27 cellular contexts compared by ENCODE assay signal in genomic region chr16:86766700-86767099, GRCh38.
"Had no signal": no experiment of that assay in that cellular context is flagged by ENCODE, and none has a peak within 500 bp of the region (broad histone marks: within the 10 kb centered on the region; RNA-seq: fewer than 3 reads in every experiment).

No MANE protein-coding gene starts in this region.

- H3K9me3 ChIP-seq: colonic mucosa, esophagus squamous epithelium, gastrocnemius medialis, left lung, lower lobe of right lung, mucosa of descending colon had no signal

- FAIRE-seq: endometrium, islet of Langerhans, keratinocyte had no signal

- H3K27ac Mint-ChIP-seq: dendritic cell treated with granulocyte-macrophage colony-stimulating factor and Interleukin-4, amounts not matched to agents 40 ng/mL and 50 ng/mL, for 4 days; effector memory CD8-positive, alpha-beta T cell; endodermal cell; mesothelial cell of epicardium; naive B cell had no signal

- H3K4me3 Mint-ChIP-seq: dendritic cell treated with granulocyte-macrophage colony-stimulating factor and Interleukin-4, amounts not matched to agents 40 ng/mL and 50 ng/mL, for 4 days; effector memory CD8-positive, alpha-beta T cell; endodermal cell; mesothelial cell of epicardium; naive B cell had no signal

- H3K36me3 ChIP-seq: colonic mucosa, esophagus squamous epithelium, gastrocnemius medialis, heart right ventricle, left lung, lower lobe of right lung had no signal

- H3K4me1 ChIP-seq: colonic mucosa, gastrocnemius medialis, left lung, lower lobe of right lung had no signal

- ATAC-seq: effector memory CD8-positive, alpha-beta T cell; esophagus mucosa; gastrocnemius medialis; heart right ventricle; left cardiac atrium; left lung; left ventricle myocardium superior; lower lobe of right lung; mucosa of descending colon had no signal

- DNase-seq: colonic mucosa; cortex of kidney; effector CD8-positive, alpha-beta T cell; effector memory CD8-positive, alpha-beta T cell; endodermal cell; erythroblast; esophagus squamous epithelium; foreskin fibroblast; foreskin melanocyte; gastrocnemius medialis; glutamatergic neuron; heart right ventricle; hippocampal formation; left cardiac atrium; left lung; left ventricle myocardium superior; lower lobe of right lung; mesenchymal stem cell; mucosa of descending colon; naive B cell had no signal

- H3K9me3 Mint-ChIP-seq: dendritic cell treated with granulocyte-macrophage colony-stimulating factor and Interleukin-4, amounts not matched to agents 40 ng/mL and 50 ng/mL, for 4 days; effector memory CD8-positive, alpha-beta T cell; mesothelial cell of epicardium had no signal

- H3K27me3 ChIP-seq: colonic mucosa had no signal

- H3K4me3 ChIP-seq: colonic mucosa, esophagus squamous epithelium, gastrocnemius medialis, heart right ventricle, left lung, lower lobe of right lung, mucosa of descending colon had no signal

- H3K27ac ChIP-seq: colonic mucosa, epithelial cell of prostate, esophagus squamous epithelium, gastrocnemius medialis, heart right ventricle, left lung, lower lobe of right lung had no signal

- H3K4me1 Mint-ChIP-seq: naive B cell had no signal

- H3K36me3 Mint-ChIP-seq: mesothelial cell of epicardium, naive B cell had no signal
